Comparison of ENCODE assay signal across 16 cellular contexts in genomic region chr9:72441296-72442211, GRCh38.
A peak's percentile ranks its signal among the peaks of the same experiment; 100 is the strongest.
DNase-seq lines count a peak whose midpoint lies in the region; ATAC-seq and TF ChIP-seq lines count a peak whose summit lies in the region.
"Had no signal": no experiment of that assay in that cellular context is flagged by ENCODE, and none has a peak within 500 bp of the region (broad histone marks: within the 10 kb centered on the region; RNA-seq: fewer than 3 reads in every experiment).

No MANE protein-coding gene starts in this region.

- in situ Hi-C loops in GM13976 (cut with MboI; ENCODE audit: low sequenced_read_pairs, unreplicated experiment): no loop called here

- peaks cover 41% of the 10 kb centered on the region for H3K4me1 Mint-ChIP-seq in T-helper 1 cell treated with Interleukin-12 subunit alpha and Interleukin-12 subunit beta and Interleukin-4 antibody, amounts not matched to agents 30 μg/mL and 1 μg/mL, for 36 hours (ENCODE audit: low read depth)
- peaks cover 26% of the 10 kb centered on the region for H3K4me1 Mint-ChIP-seq in T-helper 17 cell

- peaks cover 3% of the 10 kb centered on the region for H3K36me3 Mint-ChIP-seq in T-helper 1 cell treated with Interleukin-12 subunit alpha and Interleukin-12 subunit beta and Interleukin-4 antibody, amounts not matched to agents 30 μg/mL and 1 μg/mL, for 36 hours (ENCODE audit: low read depth)
- H3K36me3 Mint-ChIP-seq in T-helper 17 cell (ENCODE audit: low read depth): no peaks in the 10 kb centered on the region

- H3K36me3 ChIP-seq in thymus (ENCODE audit: control insufficient read depth, insufficient read depth): no peaks in the 10 kb centered on the region
- H3K36me3 ChIP-seq in MG63: no peaks in the 10 kb centered on the region
- H3K36me3 ChIP-seq: cardiac muscle cell, gastroesophageal sphincter, left ventricle myocardium inferior, pancreas, SJCRH30 had no signal

- H3K27ac ChIP-seq in thymus (ENCODE audit: low read depth): peak overlapping the region; percentile 38
- H3K27ac ChIP-seq: cardiac muscle cell, gastroesophageal sphincter, HL-60, left ventricle myocardium inferior, pancreas, SJCRH30 had no signal

- H3K27me3 ChIP-seq in thymus (ENCODE audit: control insufficient read depth, insufficient read depth) (no peaks in the 10 kb centered on the region), MG63 (no peaks in the 10 kb centered on the region)
- H3K27me3 ChIP-seq: cardiac muscle cell, gastroesophageal sphincter, pancreas, SJCRH30 had no signal

- H3K9me3 Mint-ChIP-seq in T-helper 1 cell treated with Interleukin-12 subunit alpha and Interleukin-12 subunit beta and Interleukin-4 antibody, amounts not matched to agents 30 μg/mL and 1 μg/mL, for 36 hours: peaks cover 5% of the 10 kb centered on the region

- H3K27me3 Mint-ChIP-seq in T-helper 1 cell treated with Interleukin-12 subunit alpha and Interleukin-12 subunit beta and Interleukin-4 antibody, amounts not matched to agents 30 μg/mL and 1 μg/mL, for 36 hours (ENCODE audit: low read depth): no peaks in the 10 kb centered on the region
- H3K27me3 Mint-ChIP-seq in T-helper 17 cell: no peaks in the 10 kb centered on the region

- peak overlapping the region; percentile 41 for H3K27ac Mint-ChIP-seq in T-helper 1 cell treated with Interleukin-12 subunit alpha and Interleukin-12 subunit beta and Interleukin-4 antibody, amounts not matched to agents 30 μg/mL and 1 μg/mL, for 36 hours
- H3K27ac Mint-ChIP-seq in T-helper 17 cell: peak overlapping the region; percentile 89

- 90% methylated on average over 4 of the region's 4 CpGs for WGBS in thymus

- ATAC-seq in T-helper 17 cell: no peak
- ATAC-seq in GM19328 (IDR thresholded peaks at IDR 0.05; ENCODE audit: unreplicated experiment): no peak
- ATAC-seq: gastroesophageal sphincter, pancreas had no signal

- DNase-seq in T-helper 1 cell: no peak
- no peak for DNase-seq in T-helper 17 cell
- DNase-seq in globus pallidus (ENCODE audit: low spot score): peak; percentile 33
- DNase-seq in GM13976 (ENCODE audit: low spot score): no peak
- no peak for DNase-seq in MG63
- DNase-seq: activated CD4-positive, alpha-beta T cell treated with anti-CD3 and anti-CD28 coated beads for 1 hour; left ventricle myocardium inferior; NCI-H524; pancreas had no signal

- no peak overlapping the region for H3K4me3 Mint-ChIP-seq in T-helper 1 cell treated with Interleukin-12 subunit alpha and Interleukin-12 subunit beta and Interleukin-4 antibody, amounts not matched to agents 30 μg/mL and 1 μg/mL, for 36 hours
- no peak overlapping the region for H3K4me3 Mint-ChIP-seq in T-helper 17 cell

- no peaks in the 10 kb centered on the region for H3K4me1 ChIP-seq in thymus (ENCODE audit: control insufficient read depth, insufficient read depth, low read length)
- H3K4me1 ChIP-seq: gastroesophageal sphincter, left ventricle myocardium inferior, pancreas had no signal

- H3K4me3 ChIP-seq in thymus (ENCODE audit: low read length): no peak overlapping the region
- no peak overlapping the region for H3K4me3 ChIP-seq in MG63
- H3K4me3 ChIP-seq: cardiac muscle cell, gastroesophageal sphincter, left ventricle myocardium inferior, pancreas, SJCRH30 had no signal

- no peaks in the 10 kb centered on the region for H3K9me3 ChIP-seq in T-helper 17 cell (ENCODE audit: control insufficient read depth, low read length, poor library complexity, severe bottlenecking)
- H3K9me3 ChIP-seq in thymus (ENCODE audit: control insufficient read depth): no peaks in the 10 kb centered on the region
- no peaks in the 10 kb centered on the region for H3K9me3 ChIP-seq in MG63
- H3K9me3 ChIP-seq: gastroesophageal sphincter, left ventricle myocardium inferior, pancreas, SJCRH30 had no signal

- TF ChIP-seq CTCF in GM13976 (IDR thresholded peaks at IDR 0.05; ENCODE audit: borderline replicate concordance, control extremely low read depth, extremely low read depth, insufficient read depth, missing control alignments): no peak
